1 cellular context compared by ENCODE assay signal in the genomic region with DNA sequence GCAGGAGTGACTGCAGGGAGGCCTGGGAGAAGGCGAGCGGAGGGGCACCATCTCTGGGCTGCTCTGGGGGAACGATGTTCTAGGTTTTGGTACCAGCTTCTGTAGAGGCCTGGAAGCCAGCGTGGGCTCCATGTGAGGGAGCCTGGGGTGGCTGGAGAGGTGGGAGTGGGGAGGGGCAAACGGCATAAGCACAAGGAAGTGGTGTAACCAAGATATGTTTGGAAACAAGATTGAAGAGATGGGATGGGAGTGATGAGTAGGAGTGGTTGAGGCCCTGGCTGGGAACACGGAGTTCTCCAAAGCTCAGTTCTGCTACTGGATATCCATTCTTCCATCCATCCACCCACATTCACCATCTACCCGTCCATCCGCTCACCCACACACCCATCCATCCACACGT.
TF ChIP-seq lines count a peak whose summit lies in the region.

No MANE protein-coding gene starts in this region.

TF ChIP-seq in HepG2, 621 proteins besides CTCF, POLR2A, EP300 and RAD21:
- TF ChIP-seq KLF9 (CRISPR knock-in tag; IDR thresholded peaks at IDR 0.05; ENCODE audit: low read depth), result no peak
- TF ChIP-seq ZSCAN9 (CRISPR knock-in tag; IDR thresholded peaks at IDR 0.05; ENCODE audit: borderline replicate concordance), result no peak
- TF ChIP-seq ZNF761 (CRISPR knock-in tag; conservative IDR thresholded peaks at IDR 0.05), result no peak
- no peak for TF ChIP-seq SMYD3 (CRISPR knock-in tag; IDR thresholded peaks at IDR 0.05)
- TF ChIP-seq, protein P1, sequence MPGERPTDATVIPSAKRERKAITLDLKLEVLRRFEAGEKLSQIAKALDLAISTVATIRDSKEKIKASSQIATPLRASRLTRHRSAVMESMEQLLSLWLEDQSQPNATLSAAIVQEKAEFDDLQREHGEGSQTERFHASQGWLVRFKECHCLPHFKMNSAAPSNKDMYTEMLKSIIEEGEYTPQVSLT (CRISPR knock-in tag; IDR thresholded peaks at IDR 0.05; ENCODE audit: borderline replicate concordance, low read depth), result no peak
- TF ChIP-seq AHR (CRISPR knock-in tag; IDR thresholded peaks at IDR 0.05), result no peak
- TF ChIP-seq SMARCC2 (IDR thresholded peaks at IDR 0.05), result no peak
- TF ChIP-seq STAG1 (CRISPR knock-in tag; IDR thresholded peaks at IDR 0.05), result no peak
- TF ChIP-seq ARNT2 (CRISPR knock-in tag; IDR thresholded peaks at IDR 0.05; ENCODE audit: low read depth), result no peak
- no peak for TF ChIP-seq ZFP37 (CRISPR knock-in tag; IDR thresholded peaks at IDR 0.05; ENCODE audit: borderline replicate concordance)
- TF ChIP-seq, protein P2, sequence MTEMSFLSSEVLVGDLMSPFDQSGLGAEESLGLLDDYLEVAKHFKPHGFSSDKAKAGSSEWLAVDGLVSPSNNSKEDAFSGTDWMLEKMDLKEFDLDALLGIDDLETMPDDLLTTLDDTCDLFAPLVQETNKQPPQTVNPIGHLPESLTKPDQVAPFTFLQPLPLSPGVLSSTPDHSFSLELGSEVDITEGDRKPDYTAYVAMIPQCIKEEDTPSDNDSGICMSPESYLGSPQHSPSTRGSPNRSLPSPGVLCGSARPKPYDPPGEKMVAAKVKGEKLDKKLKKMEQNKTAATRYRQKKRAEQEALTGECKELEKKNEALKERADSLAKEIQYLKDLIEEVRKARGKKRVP (CRISPR knock-in tag; IDR thresholded peaks at IDR 0.05), result no peak
- no peak for TF ChIP-seq RFX1 (IDR thresholded peaks at IDR 0.05)
- TF ChIP-seq, protein P3, sequence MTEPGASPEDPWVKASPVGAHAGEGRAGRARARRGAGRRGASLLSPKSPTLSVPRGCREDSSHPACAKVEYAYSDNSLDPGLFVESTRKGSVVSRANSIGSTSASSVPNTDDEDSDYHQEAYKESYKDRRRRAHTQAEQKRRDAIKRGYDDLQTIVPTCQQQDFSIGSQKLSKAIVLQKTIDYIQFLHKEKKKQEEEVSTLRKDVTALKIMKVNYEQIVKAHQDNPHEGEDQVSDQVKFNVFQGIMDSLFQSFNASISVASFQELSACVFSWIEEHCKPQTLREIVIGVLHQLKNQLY (CRISPR knock-in tag; IDR thresholded peaks at IDR 0.05), result no peak
- TF ChIP-seq ZMYM3 (CRISPR knock-in tag; IDR thresholded peaks at IDR 0.05), result no peak
- TF ChIP-seq RFXAP (CRISPR knock-in tag; IDR thresholded peaks at IDR 0.05; ENCODE audit: borderline replicate concordance), result no peak
